ENCODE assay signal across 1 cellular context in genomic region chr15:54289590-54290136, GRCh38.
A peak's percentile ranks its signal among the peaks of the same experiment; 100 is the strongest.
TF ChIP-seq lines count a peak whose summit lies in the region.

No MANE protein-coding gene starts in this region.

TF ChIP-seq in GM12878, 131 proteins besides CTCF, POLR2A, EP300 and RAD21 (continued from another document and continues in another):
- TF ChIP-seq NR2C2 (IDR thresholded peaks at IDR 0.05; ENCODE audit: borderline replicate concordance, control insufficient read depth, insufficient read length, low read depth): no peak
- no peak for TF ChIP-seq FOXK2 (IDR thresholded peaks at IDR 0.05)
- TF ChIP-seq SUPT20H (IDR thresholded peaks at IDR 0.05; ENCODE audit: borderline replicate concordance, control insufficient read depth, low read depth, low read length): no peak
- no peak for TF ChIP-seq E2F8 (IDR thresholded peaks at IDR 0.05; ENCODE audit: low read depth, partially characterized antibody)
- TF ChIP-seq NFXL1 (IDR thresholded peaks at IDR 0.05; ENCODE audit: borderline replicate concordance): no peak
- no peak for TF ChIP-seq SREBF2 (IDR thresholded peaks at IDR 0.05; ENCODE audit: low read length)
- no peak for TF ChIP-seq IRF5 (IDR thresholded peaks at IDR 0.05; ENCODE audit: borderline replicate concordance)
- TF ChIP-seq RFX5 (IDR thresholded peaks at IDR 0.05; ENCODE audit: low read depth, low read length): no peak
- no peak; the same call in 1 of the 2 replicates for TF ChIP-seq ZSCAN29 (IDR thresholded peaks at IDR 0.05)
- TF ChIP-seq NBN (IDR thresholded peaks at IDR 0.05): peak; percentile 91
- no peak for TF ChIP-seq TBL1XR1 (IDR thresholded peaks at IDR 0.05; ENCODE audit: low read depth, low read length)
- no peak for TF ChIP-seq ZBTB11 (CRISPR knock-in tag; IDR thresholded peaks at IDR 0.05)
- TF ChIP-seq ZBTB40 (IDR thresholded peaks at IDR 0.05; ENCODE audit: borderline replicate concordance): no peak
- no peak for TF ChIP-seq CBX3 (IDR thresholded peaks at IDR 0.05; ENCODE audit: borderline replicate concordance, low read depth)
- peak; percentile 97 for TF ChIP-seq JUNB (IDR thresholded peaks at IDR 0.05)
- TF ChIP-seq RELA (IDR thresholded peaks at IDR 0.05; ENCODE audit: borderline replicate concordance, partially characterized antibody): peak; percentile 35
- TF ChIP-seq BHLHE40 (IDR thresholded peaks at IDR 0.05; ENCODE audit: borderline replicate concordance in 1 of 2, low read depth in 2 of 2, low read length in 1 of 2): peak; percentile 57 to 62; a peak in 1 of 4 replicates
- no peak for TF ChIP-seq GABPA (IDR thresholded peaks at IDR 0.05; ENCODE audit: low read depth)
- no peak for TF ChIP-seq HSF1 (IDR thresholded peaks at IDR 0.05; ENCODE audit: low read depth, low read length)
- 0 out of 2 replicates have a peak, but pooled peaks have one; percentile 6 for TF ChIP-seq SMARCA5 (IDR thresholded peaks at IDR 0.05)
- TF ChIP-seq BCLAF1 (IDR thresholded peaks at IDR 0.05): no peak
- TF ChIP-seq LARP7 (IDR thresholded peaks at IDR 0.05): no peak
- TF ChIP-seq SMC3 (IDR thresholded peaks at IDR 0.05; ENCODE audit: borderline replicate concordance, low read length): no peak
- no peak for TF ChIP-seq MYB (IDR thresholded peaks at IDR 0.05; ENCODE audit: borderline replicate concordance, low read depth, low read length)
- TF ChIP-seq USF1 (IDR thresholded peaks at IDR 0.05; ENCODE audit: borderline replicate concordance, extremely low read length, insufficient read depth, low read depth, low read length): no peak
- no peak for TF ChIP-seq YBX1 (IDR thresholded peaks at IDR 0.05)
- TF ChIP-seq ZNF217 (IDR thresholded peaks at IDR 0.05): no peak
- peak; percentile 61 for TF ChIP-seq ZNF687 (IDR thresholded peaks at IDR 0.05)
- TF ChIP-seq RUNX3 (IDR thresholded peaks at IDR 0.05; ENCODE audit: low read length): peak; percentile 83
- no peak for TF ChIP-seq ATF3 (IDR thresholded peaks at IDR 0.05; ENCODE audit: borderline replicate concordance, extremely low read depth, low read depth, low read length)
- peak; percentile 58; the same call in 1 of the 2 replicates for TF ChIP-seq BMI1 (IDR thresholded peaks at IDR 0.05; ENCODE audit: borderline replicate concordance)
- TF ChIP-seq MLLT1 (IDR thresholded peaks at IDR 0.05): peak; percentile 80
- TF ChIP-seq IKZF2 (IDR thresholded peaks at IDR 0.05): peak; percentile 93 to 96
